ENCODE assay signal across 26 cellular contexts in genomic region chr9:112042769-112043168, GRCh38.
A peak's percentile ranks its signal among the peaks of the same experiment; 100 is the strongest.
DNase-seq lines count a peak whose midpoint lies in the region; ATAC-seq, FAIRE-seq and TF ChIP-seq lines count a peak whose summit lies in the region.
"Had no signal": no experiment of that assay in that cellular context is flagged by ENCODE, and none has a peak within 500 bp of the region (broad histone marks: within the 10 kb centered on the region; RNA-seq: fewer than 3 reads in every experiment).

No MANE protein-coding gene starts in this region.

- no peak overlapping the region for H2BK12ac ChIP-seq in neuronal stem cell (ENCODE audit: low read length)

- no peak overlapping the region for H3K4ac ChIP-seq in neuronal stem cell (ENCODE audit: low read length)

- H3K9me3 ChIP-seq in HUES48 (ENCODE audit: control insufficient read depth, insufficient read depth, low read length), result no peaks in the 10 kb centered on the region
- H3K9me3 ChIP-seq in keratinocyte (ENCODE audit: control insufficient read depth, low read depth, low read length), result peaks cover 3% of the 10 kb centered on the region
- no peaks in the 10 kb centered on the region for H3K9me3 ChIP-seq in smooth muscle cell (replicated peaks; ENCODE audit: low read depth)
- H3K9me3 ChIP-seq in neuronal stem cell (replicated peaks in 1 of 2; ENCODE audit: control insufficient read depth in 2 of 2, insufficient read depth in 1 of 2, low read depth in 1 of 2, low read length in 2 of 2), result no peaks in the 10 kb centered on the region
- H3K9me3 ChIP-seq: pancreas, right atrium auricular region, tibial artery had no signal

- no peak overlapping the region for H3K4me2 ChIP-seq in keratinocyte (ENCODE audit: control insufficient read depth, extremely low read depth, insufficient read depth, low read depth, low read length)
- peak overlapping the region; percentile 35 for H3K4me2 ChIP-seq in smooth muscle cell
- no peak overlapping the region for H3K4me2 ChIP-seq in neuronal stem cell (ENCODE audit: insufficient read depth, low read length, poor library complexity, severe bottlenecking)

- WGBS in smooth muscle cell (ENCODE audit: low lambda C conversion rate), result 86% methylated on average over 5 of the region's 5 CpGs
- no CpG with 5 or more reads among the region's 5 CpGs for WGBS in neuronal stem cell (ENCODE audit: extremely low coverage in 2 of 2, insufficient read length in 2 of 2, insufficient replicate concordance in 1 of 2), 2 donors

- no peak overlapping the region for H3K18ac ChIP-seq in neuronal stem cell (ENCODE audit: low read length)

- no peaks in the 10 kb centered on the region for H3K79me1 ChIP-seq in neuronal stem cell (ENCODE audit: low read depth, low read length)

- H3K27ac ChIP-seq in HUES48 (ENCODE audit: low read depth, low read length), result peak overlapping the region; percentile 76
- peak overlapping the region; percentile 45 for H3K27ac ChIP-seq in keratinocyte (ENCODE audit: control insufficient read depth, insufficient read depth, low read length)
- peak overlapping the region; percentile 87 for H3K27ac ChIP-seq in smooth muscle cell (ENCODE audit: low read depth)
- H3K27ac ChIP-seq in neuronal stem cell (replicated peaks; ENCODE audit: low read length), result no peak overlapping the region
- H3K27ac ChIP-seq: right atrium auricular region, SK-N-MC, tibial artery, VCaP had no signal

- H3K14ac ChIP-seq in neuronal stem cell (ENCODE audit: low read length), result no peak overlapping the region

- peaks cover 20% of the 10 kb centered on the region for H3K4me1 ChIP-seq in HUES48 (ENCODE audit: control insufficient read depth, insufficient read depth, low read length)
- peaks cover 57% of the 10 kb centered on the region for H3K4me1 ChIP-seq in keratinocyte (ENCODE audit: control insufficient read depth, extremely low read depth, insufficient read depth, low read length)
- H3K4me1 ChIP-seq in smooth muscle cell (ENCODE audit: low read depth), result peaks cover 12% of the 10 kb centered on the region
- H3K4me1 ChIP-seq in neuronal stem cell (ENCODE audit: control insufficient read depth in 2 of 2, insufficient read depth in 1 of 2, low read depth in 1 of 2, low read length in 2 of 2), result peaks cover 3 to 8% of the 10 kb centered on the region in 2 donors
- H3K4me1 ChIP-seq: pancreas had no signal

- DNase-seq in keratinocyte (ENCODE audit: low read depth, low spot score) (no peak), smooth muscle cell (lab: John Stamatoyannopoulos, UW; ENCODE audit: unreplicated experiment) (no peak), cerebellar cortex (ENCODE audit: low spot score) (no peak), neuronal stem cell (ENCODE audit: low spot score) (no peak)
- DNase-seq in activated effector memory CD4-positive, alpha-beta T cell treated with Interleukin-2 at 50 U/mL for 16 hours, result no peak
- DNase-seq: activated CD4-positive, alpha-beta T cell treated with anti-CD3 and anti-CD28 coated beads, Interleukin-2, amount 10 ng/mL, durations not matched to agents 24 days and 14 days; activated CD8-positive, alpha-beta memory T cell treated with anti-CD3 and anti-CD28 coated beads, Interleukin-2, amount 10 ng/mL, durations not matched to agents 7 days and 5 days; activated naive CD4-positive, alpha-beta T cell treated with anti-CD3 and anti-CD28 coated beads, Interleukin-2, amount 50 U/mL, for 16 hours; activated T-cell treated with anti-CD3 and anti-CD28 coated beads, Interleukin-2, amount 50 U/mL, for 72 hours; AML-193; CD4-positive, alpha-beta memory T cell; dermis blood vessel endothelial cell; DMS153; naive thymus-derived CD4-positive, alpha-beta T cell; NCI-H1048; NCI-H187; NCI-H526; pancreas; stimulated activated naive CD8-positive, alpha-beta T cell treated with anti-CD3 and anti-CD28 coated beads, Interleukin-15, Interleukin-2, amounts not matched to agents 100 U/mL and 50 U/mL, for 24 hours; tibial artery had no signal

- H3K27me3 ChIP-seq in HUES48 (ENCODE audit: control insufficient read depth, insufficient read depth, low read length), result no peaks in the 10 kb centered on the region
- no peaks in the 10 kb centered on the region for H3K27me3 ChIP-seq in keratinocyte (ENCODE audit: control insufficient read depth, extremely low read depth, insufficient read depth, low read length)
- no peaks in the 10 kb centered on the region for H3K27me3 ChIP-seq in smooth muscle cell (ENCODE audit: low read depth)
- H3K27me3 ChIP-seq in neuronal stem cell (ENCODE audit: control insufficient read depth in 3 of 3, insufficient read depth in 3 of 3, low read depth in 1 of 3, low read length in 3 of 3), result no peaks in the 10 kb centered on the region
- H3K27me3 ChIP-seq: pancreas, right atrium auricular region, tibial artery had no signal

- H4K91ac ChIP-seq in neuronal stem cell (ENCODE audit: low read depth, low read length, poor library complexity), result no peak overlapping the region

- TF ChIP-seq CTCF in keratinocyte (optimal IDR thresholded peaks at IDR 0.05 in 1 of 3, IDR thresholded peaks at IDR 0.05 in 1 of 3, conservative IDR thresholded peaks at IDR 0.05 in 1 of 3; ENCODE audit: extremely low read depth in 1 of 3, insufficient read depth in 2 of 3, low read length in 3 of 3) (no peak), smooth muscle cell (IDR thresholded peaks at IDR 0.05; ENCODE audit: borderline replicate concordance, insufficient read depth, poor library complexity, severe bottlenecking) (no peak)

- no peak overlapping the region for H3K9ac ChIP-seq in HUES48 (ENCODE audit: low read depth, low read length)
- H3K9ac ChIP-seq in keratinocyte (ENCODE audit: control insufficient read depth, extremely low read depth, insufficient read depth, low read length), result no peak overlapping the region
- H3K9ac ChIP-seq in smooth muscle cell (ENCODE audit: low read depth), result peak overlapping the region; percentile 43
- H3K9ac ChIP-seq in neuronal stem cell (ENCODE audit: low read depth, low read length, poor library complexity), result no peak overlapping the region

- ATAC-seq in SK-N-SH treated with all-trans-retinoic acid at 6 μM for 48 hours, result no peak
- ATAC-seq: activated CD8-positive, alpha-beta memory T cell treated with anti-CD3 and anti-CD28 coated beads, Interleukin-2, amount 10 ng/mL, durations not matched to agents 7 days and 5 days; activated T-cell treated with anti-CD3 and anti-CD28 coated beads, Interleukin-2, amount 50 U/mL, for 72 hours; naive thymus-derived CD4-positive, alpha-beta T cell; pancreas; stimulated activated naive CD8-positive, alpha-beta T cell treated with anti-CD3 and anti-CD28 coated beads, Interleukin-15, Interleukin-2, amounts not matched to agents 100 U/mL and 50 U/mL, for 24 hours had no signal

- H4K8ac ChIP-seq in neuronal stem cell (ENCODE audit: low read depth, low read length), result no peak overlapping the region

- H4K20me1 ChIP-seq in keratinocyte (ENCODE audit: control insufficient read depth, extremely low read depth, insufficient read depth, low read length) (no peaks in the 10 kb centered on the region), smooth muscle cell (ENCODE audit: low read depth) (no peaks in the 10 kb centered on the region)

- dilution Hi-C loops in keratinocyte (cut with MboI; ENCODE audit: extremely low pct_ligation_motif_present, low sequenced_read_pairs), result no loop called here

- no peak overlapping the region for H2BK120ac ChIP-seq in neuronal stem cell (ENCODE audit: low read depth, low read length)

- H3K79me2 ChIP-seq in keratinocyte (ENCODE audit: control insufficient read depth, insufficient read depth, low read length) (no peaks in the 10 kb centered on the region), smooth muscle cell (ENCODE audit: low read depth) (no peaks in the 10 kb centered on the region)

- no peak overlapping the region for H2BK15ac ChIP-seq in neuronal stem cell (ENCODE audit: low read length)

- no peak overlapping the region for H2BK5ac ChIP-seq in neuronal stem cell (ENCODE audit: low read length)

- H2AK5ac ChIP-seq in neuronal stem cell (ENCODE audit: low read depth, low read length), result no peak overlapping the region

- no peak for FAIRE-seq in keratinocyte (lab: Jason Lieb, UNC)
- FAIRE-seq: HTR-8/SVneo, pancreas had no signal

- H2AFZ ChIP-seq in keratinocyte (ENCODE audit: control insufficient read depth, low read length) (no peak overlapping the region), smooth muscle cell (ENCODE audit: low read depth) (no peak overlapping the region), neuronal stem cell (ENCODE audit: low read length) (no peak overlapping the region)

- peaks cover 9% of the 10 kb centered on the region for H3F3A ChIP-seq in smooth muscle cell (ENCODE audit: low read depth)

- H3K36me3 ChIP-seq in HUES48 (ENCODE audit: control insufficient read depth, insufficient read depth, low read length) (no peaks in the 10 kb centered on the region), keratinocyte (ENCODE audit: control insufficient read depth in 2 of 2, extremely low read depth in 1 of 2, insufficient read depth in 2 of 2, low read length in 2 of 2) (no peaks in the 10 kb centered on the region), smooth muscle cell (ENCODE audit: low read depth) (no peaks in the 10 kb centered on the region), neuronal stem cell (replicated peaks in 1 of 2; ENCODE audit: control insufficient read depth in 2 of 2, insufficient read depth in 2 of 2, low read length in 2 of 2) (no peaks in the 10 kb centered on the region)
- H3K36me3 ChIP-seq: pancreas, right atrium auricular region, tibial artery had no signal

- H3K9me1 ChIP-seq in keratinocyte (ENCODE audit: control insufficient read depth, extremely low read depth, insufficient read depth, low read length), result no peaks in the 10 kb centered on the region

- H3K4me3 ChIP-seq in HUES48 (ENCODE audit: low read depth, low read length) (no peak overlapping the region), keratinocyte (ENCODE audit: control insufficient read depth in 2 of 3, extremely low read depth in 1 of 3, insufficient read depth in 2 of 3, low read depth in 1 of 3, low read length in 3 of 3) (no peak overlapping the region), smooth muscle cell (no peak overlapping the region), neuronal stem cell (ENCODE audit: low read length in 2 of 2) (no peak overlapping the region)
- H3K4me3 ChIP-seq: pancreas, right atrium auricular region, SK-N-MC, tibial artery had no signal

- H3K23ac ChIP-seq in neuronal stem cell (ENCODE audit: low read depth, low read length, poor library complexity), result no peak overlapping the region

TF ChIP-seq in SK-N-SH treated with all-trans-retinoic acid at 6 μM for 48 hours, 23 proteins besides CTCF, POLR2A, EP300 and RAD21:
- TF ChIP-seq ZFP3 (CRISPR knock-in tag; IDR thresholded peaks at IDR 0.05) (0 out of 2 replicates have a peak, but pooled peaks have one; percentile 32), ZC3H10 (CRISPR knock-in tag; IDR thresholded peaks at IDR 0.05) (no peak)
